Comparison of ENCODE assay signal across 8 cellular contexts in the genomic region with DNA sequence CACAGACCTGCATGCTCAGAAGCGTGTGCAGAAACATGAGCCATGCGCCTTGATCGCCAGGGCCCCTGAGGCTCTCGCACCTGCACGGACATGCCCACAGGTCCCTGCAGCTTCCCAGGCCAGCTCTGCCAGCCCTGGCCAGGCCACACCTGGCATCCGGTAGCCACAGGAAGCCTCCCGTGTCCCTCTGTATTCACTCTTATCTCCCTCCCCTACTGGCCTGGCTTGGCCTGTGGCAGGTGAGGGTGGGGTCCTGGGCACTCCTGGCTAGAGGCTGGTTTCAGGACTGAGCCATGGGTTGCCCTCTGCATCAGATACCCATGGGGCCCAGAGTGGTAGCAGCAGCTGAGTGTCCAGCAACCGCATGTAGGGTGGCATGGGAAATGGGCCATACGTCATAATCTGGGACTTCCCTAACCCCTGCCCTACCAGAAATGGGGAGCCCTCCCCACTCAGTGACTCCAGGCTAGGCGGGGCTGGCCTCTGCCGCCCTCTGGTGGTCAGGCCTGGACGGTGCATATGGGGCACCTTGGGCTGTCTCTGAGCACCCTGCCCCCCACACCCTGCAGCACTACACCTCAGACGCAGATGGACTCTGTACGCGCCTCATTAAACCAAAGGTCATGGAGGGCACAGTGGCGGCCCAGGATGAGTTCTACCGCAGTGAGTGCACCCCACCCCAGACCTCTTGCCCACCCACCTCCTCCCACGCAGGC. TPM values are rescaled to one million over a fixed set of nuclear protein-coding genes. Genes with fewer than 3 reads are reported as not detected.
DNase-seq lines count a peak whose midpoint lies in the region; TF ChIP-seq lines count a peak whose summit lies in the region.

No MANE protein-coding gene starts in this region.

- H3K27ac Mint-ChIP-seq in activated naive CD4-positive, alpha-beta T cell treated with anti-CD3 and anti-CD28 coated beads for 36 hours: peak overlapping the region; percentile 95

- H3K9me3 Mint-ChIP-seq in activated naive CD4-positive, alpha-beta T cell treated with anti-CD3 and anti-CD28 coated beads for 36 hours: no peaks in the 10 kb centered on the region

- TF ChIP-seq POLR2A in vagina (IDR thresholded peaks at IDR 0.05): no peak

- in situ Hi-C loops in SK-MEL-5 (cut with HindIII; ENCODE audit: low pct_unique_long_range_greater_than_20kb, low sequenced_read_pairs): no loop called here

- no peaks in the 10 kb centered on the region for H3K27me3 ChIP-seq in vagina

- intact Hi-C loops in activated naive CD4-positive, alpha-beta T cell treated with anti-CD3 and anti-CD28 coated beads for 36 hours (cut with micrococcal nuclease): loop anchor here (1.0 to 2.0 kb wide), 5 partner anchors 12 to 150 kb away; no protein-coding TSS in a partner anchor
- intact Hi-C loops in vagina (cut with DNase I): no loop called here

- peak overlapping the region; percentile 46 for H3K4me3 Mint-ChIP-seq in activated naive CD4-positive, alpha-beta T cell treated with anti-CD3 and anti-CD28 coated beads for 36 hours

- H3K36me3 ChIP-seq in vagina: peaks cover 0 to 42% of the 10 kb centered on the region in 2 donors

- H3K4me3 ChIP-seq in vagina: no peak overlapping the region

- CTCF ChIA-PET in activated naive CD4-positive, alpha-beta T cell treated with anti-CD3 and anti-CD28 coated beads for 36 hours (lab: Charles Lee): interaction anchor here (0.7 to 29.5 kb wide), 16 partner anchors 9 to 168 kb away, joined by 3 to 1193 read pairs (median 4); partner anchors contain the start of genes CPLX3, CSK and LMAN1L

- peak; percentile 88 for DNase-seq in GM19240 (ENCODE audit: insufficient read length, low spot score)
- DNase-seq in HT1080 (ENCODE audit: low read depth): peak; percentile 73
- peak; percentile 72 for DNase-seq in SK-MEL-5 (ENCODE audit: low read depth, low spot score)
- DNase-seq in activated naive CD4-positive, alpha-beta T cell treated with anti-CD3 and anti-CD28 coated beads for 36 hours: peak; percentile 94
- peak; percentile 93 for DNase-seq in germinal center (ENCODE audit: low spot score)
- DNase-seq in pons (ENCODE audit: low spot score): peak; percentile 71
- DNase-seq in vagina (ENCODE audit: extremely low spot score in 2 of 2): no peak

- TF ChIP-seq CTCF in C4-2B (conservative IDR thresholded peaks at IDR 0.05) (peak; percentile 98), vagina (IDR thresholded peaks at IDR 0.05) (peak; percentile 69 to 95 (median 90))

- peaks cover 56% of the 10 kb centered on the region for H3K4me1 Mint-ChIP-seq in activated naive CD4-positive, alpha-beta T cell treated with anti-CD3 and anti-CD28 coated beads for 36 hours (ENCODE audit: low read depth)

- peak overlapping the region; percentile 13; the same call in 1 of the 2 replicates for H3K27ac ChIP-seq in C4-2B
- H3K27ac ChIP-seq in vagina: peak overlapping the region; percentile 54

- H3K4me1 ChIP-seq in vagina: peaks cover 29% of the 10 kb centered on the region

- H3K9me3 ChIP-seq in vagina: no peaks in the 10 kb centered on the region

- H3K27me3 Mint-ChIP-seq in activated naive CD4-positive, alpha-beta T cell treated with anti-CD3 and anti-CD28 coated beads for 36 hours (ENCODE audit: low read depth): no peaks in the 10 kb centered on the region

- H3K36me3 Mint-ChIP-seq in activated naive CD4-positive, alpha-beta T cell treated with anti-CD3 and anti-CD28 coated beads for 36 hours (ENCODE audit: low read depth): peaks cover 61% of the 10 kb centered on the region

RNA-seq across cellular contexts. Expression of gene LMAN1L, which starts 12.6 kb away (rescaled TPM):
- total RNA-seq in HT1080 (2014; rRNA removed; shearing (Covaris generic)): 0.05 TPM in 1 of 2 replicates, not detected in the other
- polyA plus RNA-seq in HT1080 (2015; cell fraction: cytosol; rRNA removed): not detected in 2 replicates
- 0.32 TPM in 1 of 2 replicates, not detected in the other for polyA plus RNA-seq in HT1080 (2015; cell fraction: nucleus; rRNA removed)
- total RNA-seq in SK-MEL-5 (2014; rRNA removed; shearing (Covaris generic)): not detected in 2 replicates
- not detected in 2 replicates for polyA plus RNA-seq in SK-MEL-5 (2015; cell fraction: cytosol; rRNA removed)
- 0.12 and 0.45 TPM in 2 replicates for polyA plus RNA-seq in SK-MEL-5 (2015; cell fraction: nucleus; rRNA removed)
- total RNA-seq in activated naive CD4-positive, alpha-beta T cell treated with anti-CD3 and anti-CD28 coated beads for 36 hours: not detected
- not detected for total RNA-seq in vagina

RNA-seq across cellular contexts. Expression of gene CSK, which starts 18.1 kb away (rescaled TPM):
- total RNA-seq in HT1080 (2014; rRNA removed; shearing (Covaris generic)): 39.3 and 50.7 TPM in 2 replicates
- 90.6 and 90.9 TPM in 2 replicates for polyA plus RNA-seq in HT1080 (2015; cell fraction: cytosol; rRNA removed)
- 80.5 and 96.7 TPM in 2 replicates for polyA plus RNA-seq in HT1080 (2015; cell fraction: nucleus; rRNA removed)
- 20.7 and 21.5 TPM in 2 replicates for total RNA-seq in SK-MEL-5 (2014; rRNA removed; shearing (Covaris generic))
- polyA plus RNA-seq in SK-MEL-5 (2015; cell fraction: cytosol; rRNA removed): 73.6 and 82.4 TPM in 2 replicates
- 83.8 and 120 TPM in 2 replicates for polyA plus RNA-seq in SK-MEL-5 (2015; cell fraction: nucleus; rRNA removed)
- 100 to 1,000 TPM; 272 to 282 TPM for total RNA-seq in activated naive CD4-positive, alpha-beta T cell treated with anti-CD3 and anti-CD28 coated beads for 36 hours
- 26.3 TPM for total RNA-seq in vagina

RNA-seq across cellular contexts. Expression of gene CPLX3, which starts 26.4 kb away (rescaled TPM):
- total RNA-seq in HT1080 (2014; rRNA removed; shearing (Covaris generic)): 0.10 and 0.26 TPM in 2 replicates
- not detected in 2 replicates for polyA plus RNA-seq in HT1080 (2015; cell fraction: cytosol; rRNA removed)
- not detected in 2 replicates for polyA plus RNA-seq in HT1080 (2015; cell fraction: nucleus; rRNA removed)
- total RNA-seq in SK-MEL-5 (2014; rRNA removed; shearing (Covaris generic)): not detected in 2 replicates
- not detected in 2 replicates for polyA plus RNA-seq in SK-MEL-5 (2015; cell fraction: cytosol; rRNA removed)
- 0.69 and 0.92 TPM in 2 replicates for polyA plus RNA-seq in SK-MEL-5 (2015; cell fraction: nucleus; rRNA removed)
- total RNA-seq in activated naive CD4-positive, alpha-beta T cell treated with anti-CD3 and anti-CD28 coated beads for 36 hours: not detected
- not detected for total RNA-seq in vagina

RNA-seq across cellular contexts. Expression of gene ULK3, which starts 43.0 kb away (rescaled TPM):
- 44.0 and 47.1 TPM in 2 replicates for total RNA-seq in HT1080 (2014; rRNA removed; shearing (Covaris generic))
- polyA plus RNA-seq in HT1080 (2015; cell fraction: cytosol; rRNA removed): 30.8 and 32.6 TPM in 2 replicates
- 168 and 171 TPM in 2 replicates for polyA plus RNA-seq in HT1080 (2015; cell fraction: nucleus; rRNA removed)
- total RNA-seq in SK-MEL-5 (2014; rRNA removed; shearing (Covaris generic)): 47.2 and 47.6 TPM in 2 replicates
- polyA plus RNA-seq in SK-MEL-5 (2015; cell fraction: cytosol; rRNA removed): 48.9 and 54.8 TPM in 2 replicates
- 770 and 948 TPM in 2 replicates for polyA plus RNA-seq in SK-MEL-5 (2015; cell fraction: nucleus; rRNA removed)
- 10 to 100 TPM; 58.9 to 69.2 TPM for total RNA-seq in activated naive CD4-positive, alpha-beta T cell treated with anti-CD3 and anti-CD28 coated beads for 36 hours
- total RNA-seq in vagina: 75.9 TPM

RNA-seq across cellular contexts. Expression of gene CYP1A2, which starts 51.4 kb away (rescaled TPM):
- total RNA-seq in HT1080 (2014; rRNA removed; shearing (Covaris generic)): not detected in 2 replicates
- not detected in 2 replicates for polyA plus RNA-seq in HT1080 (2015; cell fraction: cytosol; rRNA removed)
- polyA plus RNA-seq in HT1080 (2015; cell fraction: nucleus; rRNA removed): not detected in 2 replicates
- total RNA-seq in SK-MEL-5 (2014; rRNA removed; shearing (Covaris generic)): not detected in 2 replicates
- 0.08 TPM in 1 of 2 replicates, not detected in the other for polyA plus RNA-seq in SK-MEL-5 (2015; cell fraction: cytosol; rRNA removed)
- polyA plus RNA-seq in SK-MEL-5 (2015; cell fraction: nucleus; rRNA removed): not detected in 2 replicates
- total RNA-seq in activated naive CD4-positive, alpha-beta T cell treated with anti-CD3 and anti-CD28 coated beads for 36 hours: not detected
- not detected for total RNA-seq in vagina

Comparison
In these comparisons a context has a peak if more than half of its experiments do, and no peak if none do; other contexts are left out.
1. DNase-seq: peak in GM19240 (single experiment), HT1080 (single experiment), SK-MEL-5 (single experiment), activated naive CD4-positive, alpha-beta T cell treated with anti-CD3 and anti-CD28 coated beads for 36 hours (single experiment), germinal center (single experiment) and pons (single experiment); none in vagina (0 of 2).